ENCODE assay signal across 1 cellular context in the genomic region with DNA sequence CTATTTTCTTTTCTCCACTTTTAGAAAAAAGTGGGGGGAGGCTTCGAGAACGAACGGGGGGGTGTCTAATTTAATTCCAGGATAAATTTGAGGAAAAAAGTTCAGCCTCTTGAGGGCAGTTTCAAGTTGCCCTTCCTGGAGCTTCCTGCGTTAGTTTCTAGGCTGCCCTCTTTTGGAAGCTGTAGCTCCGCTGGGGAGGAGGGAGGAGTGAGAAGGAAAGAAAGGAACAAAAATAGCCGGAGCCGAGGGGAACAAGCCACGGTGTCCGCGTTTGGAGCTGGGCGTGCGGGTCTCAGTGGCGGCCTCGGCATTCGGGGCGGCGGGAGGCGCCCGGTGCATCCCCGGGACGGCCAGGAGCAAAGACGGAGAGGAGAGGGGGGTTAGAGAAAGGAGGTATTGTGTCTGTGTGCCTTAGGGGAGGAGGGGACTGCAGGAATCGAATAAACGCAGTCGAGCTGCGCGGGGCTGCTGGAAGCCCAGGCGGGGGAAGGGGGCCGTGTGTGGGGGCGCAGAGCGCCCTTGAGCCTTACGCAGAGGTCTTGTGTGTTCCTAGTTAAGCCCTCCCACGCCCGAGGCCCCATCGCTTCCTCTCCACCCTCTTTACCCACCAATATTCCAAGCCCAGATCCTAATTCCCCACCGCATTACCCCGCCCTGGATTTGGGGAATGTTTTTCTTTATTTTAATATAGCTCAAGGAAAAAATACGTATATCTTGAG.
TF ChIP-seq lines count a peak whose summit lies in the region.

No MANE protein-coding gene starts in this region.

TF ChIP-seq in GM23338, 12 proteins besides CTCF, POLR2A, EP300 and RAD21:
- TF ChIP-seq, protein P1, sequence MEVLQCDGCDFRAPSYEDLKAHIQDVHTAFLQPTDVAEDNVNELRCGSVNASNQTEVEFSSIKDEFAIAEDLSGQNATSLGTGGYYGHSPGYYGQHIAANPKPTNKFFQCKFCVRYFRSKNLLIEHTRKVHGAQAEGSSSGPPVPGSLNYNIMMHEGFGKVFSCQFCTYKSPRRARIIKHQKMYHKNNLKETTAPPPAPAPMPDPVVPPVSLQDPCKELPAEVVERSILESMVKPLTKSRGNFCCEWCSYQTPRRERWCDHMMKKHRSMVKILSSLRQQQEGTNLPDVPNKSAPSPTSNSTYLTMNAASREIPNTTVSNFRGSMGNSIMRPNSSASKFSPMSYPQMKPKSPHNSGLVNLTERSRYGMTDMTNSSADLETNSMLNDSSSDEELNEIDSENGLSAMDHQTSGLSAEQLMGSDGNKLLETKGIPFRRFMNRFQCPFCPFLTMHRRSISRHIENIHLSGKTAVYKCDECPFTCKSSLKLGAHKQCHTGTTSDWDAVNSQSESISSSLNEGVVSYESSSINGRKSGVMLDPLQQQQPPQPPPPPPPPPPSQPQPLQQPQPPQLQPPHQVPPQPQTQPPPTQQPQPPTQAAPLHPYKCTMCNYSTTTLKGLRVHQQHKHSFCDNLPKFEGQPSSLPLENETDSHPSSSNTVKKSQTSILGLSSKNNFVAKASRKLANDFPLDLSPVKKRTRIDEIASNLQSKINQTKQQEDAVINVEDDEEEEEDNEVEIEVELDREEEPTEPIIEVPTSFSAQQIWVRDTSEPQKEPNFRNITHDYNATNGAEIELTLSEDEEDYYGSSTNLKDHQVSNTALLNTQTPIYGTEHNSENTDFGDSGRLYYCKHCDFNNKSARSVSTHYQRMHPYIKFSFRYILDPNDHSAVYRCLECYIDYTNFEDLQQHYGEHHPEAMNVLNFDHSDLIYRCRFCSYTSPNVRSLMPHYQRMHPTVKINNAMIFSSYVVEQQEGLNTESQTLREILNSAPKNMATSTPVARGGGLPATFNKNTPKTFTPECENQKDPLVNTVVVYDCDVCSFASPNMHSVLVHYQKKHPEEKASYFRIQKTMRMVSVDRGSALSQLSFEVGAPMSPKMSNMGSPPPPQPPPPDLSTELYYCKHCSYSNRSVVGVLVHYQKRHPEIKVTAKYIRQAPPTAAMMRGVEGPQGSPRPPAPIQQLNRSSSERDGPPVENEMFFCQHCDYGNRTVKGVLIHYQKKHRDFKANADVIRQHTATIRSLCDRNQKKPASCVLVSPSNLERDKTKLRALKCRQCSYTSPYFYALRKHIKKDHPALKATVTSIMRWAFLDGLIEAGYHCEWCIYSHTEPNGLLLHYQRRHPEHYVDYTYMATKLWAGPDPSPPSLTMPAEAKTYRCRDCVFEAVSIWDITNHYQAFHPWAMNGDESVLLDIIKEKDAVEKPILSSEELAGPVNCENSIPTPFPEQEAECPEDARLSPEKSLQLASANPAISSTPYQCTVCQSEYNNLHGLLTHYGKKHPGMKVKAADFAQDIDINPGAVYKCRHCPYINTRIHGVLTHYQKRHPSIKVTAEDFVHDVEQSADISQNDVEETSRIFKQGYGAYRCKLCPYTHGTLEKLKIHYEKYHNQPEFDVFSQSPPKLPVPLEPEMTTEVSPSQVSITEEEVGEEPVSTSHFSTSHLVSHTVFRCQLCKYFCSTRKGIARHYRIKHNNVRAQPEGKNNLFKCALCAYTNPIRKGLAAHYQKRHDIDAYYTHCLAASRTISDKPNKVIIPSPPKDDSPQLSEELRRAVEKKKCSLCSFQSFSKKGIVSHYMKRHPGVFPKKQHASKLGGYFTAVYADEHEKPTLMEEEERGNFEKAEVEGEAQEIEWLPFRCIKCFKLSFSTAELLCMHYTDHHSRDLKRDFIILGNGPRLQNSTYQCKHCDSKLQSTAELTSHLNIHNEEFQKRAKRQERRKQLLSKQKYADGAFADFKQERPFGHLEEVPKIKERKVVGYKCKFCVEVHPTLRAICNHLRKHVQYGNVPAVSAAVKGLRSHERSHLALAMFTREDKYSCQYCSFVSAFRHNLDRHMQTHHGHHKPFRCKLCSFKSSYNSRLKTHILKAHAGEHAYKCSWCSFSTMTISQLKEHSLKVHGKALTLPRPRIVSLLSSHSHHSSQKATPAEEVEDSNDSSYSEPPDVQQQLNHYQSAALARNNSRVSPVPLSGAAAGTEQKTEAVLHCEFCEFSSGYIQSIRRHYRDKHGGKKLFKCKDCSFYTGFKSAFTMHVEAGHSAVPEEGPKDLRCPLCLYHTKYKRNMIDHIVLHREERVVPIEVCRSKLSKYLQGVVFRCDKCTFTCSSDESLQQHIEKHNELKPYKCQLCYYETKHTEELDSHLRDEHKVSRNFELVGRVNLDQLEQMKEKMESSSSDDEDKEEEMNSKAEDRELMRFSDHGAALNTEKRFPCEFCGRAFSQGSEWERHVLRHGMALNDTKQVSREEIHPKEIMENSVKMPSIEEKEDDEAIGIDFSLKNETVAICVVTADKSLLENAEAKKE (CRISPR knock-in tag; IDR thresholded peaks at IDR 0.05) = no peak
- TF ChIP-seq STAT1 (IDR thresholded peaks at IDR 0.05; ENCODE audit: unreplicated experiment) = no peak
- TF ChIP-seq CREB1 (CRISPR knock-in tag; IDR thresholded peaks at IDR 0.05; ENCODE audit: low read depth) = 0 out of 2 replicates have a peak, but pooled peaks have one; percentile 10
- TF ChIP-seq EZH2 (IDR thresholded peaks at IDR 0.05; ENCODE audit: low read depth, unreplicated experiment) = peak; percentile 5
- no peak for TF ChIP-seq JUNB (IDR thresholded peaks at IDR 0.05; ENCODE audit: unreplicated experiment)
- TF ChIP-seq ZNF114 (CRISPR knock-in tag; IDR thresholded peaks at IDR 0.05) = no peak
